In the genomic region with DNA sequence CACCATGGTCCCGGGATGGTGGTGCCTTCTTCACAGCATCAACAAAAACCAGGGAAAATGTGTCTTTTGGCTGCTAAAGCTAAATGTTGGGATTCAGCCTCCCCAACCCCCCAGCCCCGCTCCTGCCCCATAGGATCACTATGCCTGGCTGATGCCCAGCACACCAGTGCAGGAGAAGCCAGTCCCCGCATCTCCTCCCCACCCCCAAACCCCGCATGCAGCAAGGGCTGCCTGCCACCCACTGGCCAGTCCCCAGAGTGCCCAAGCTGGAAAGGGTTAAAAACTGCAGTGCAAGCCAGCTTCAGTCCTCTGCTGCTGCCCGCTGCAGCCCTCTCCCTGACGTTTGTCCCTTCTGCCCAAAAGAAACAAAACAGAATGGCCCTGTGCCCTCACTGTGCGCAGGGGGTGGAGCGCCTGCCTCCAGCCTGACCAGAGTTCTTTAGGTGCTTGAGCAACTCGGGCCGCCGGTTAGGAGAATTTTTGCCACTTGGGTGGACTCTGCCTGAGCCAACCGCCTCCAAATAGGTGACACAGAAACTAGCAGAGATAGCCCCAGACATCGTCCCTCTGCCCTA, we compare ENCODE assay signal across 16 cellular contexts. TPM values are rescaled to one million over a fixed set of nuclear protein-coding genes. Genes with fewer than 3 reads are reported as not detected.
A peak's percentile ranks its signal among the peaks of the same experiment; 100 is the strongest.
DNase-seq lines count a peak whose midpoint lies in the region; ATAC-seq and TF ChIP-seq lines count a peak whose summit lies in the region.
"Had no signal": no experiment of that assay in that cellular context is flagged by ENCODE, and none has a peak within 500 bp of the region (broad histone marks: within the 10 kb centered on the region; RNA-seq: fewer than 3 reads in every experiment).

No MANE protein-coding gene starts in this region.

- peak in 1 of 2 donors; percentile 31 for TF ChIP-seq POLR2A in tibial nerve (IDR thresholded peaks at IDR 0.05)

- H3K4me3 Mint-ChIP-seq in activated naive CD8-positive, alpha-beta T cell treated with anti-CD3 and anti-CD28 coated beads for 36 hours, result peak overlapping the region; percentile 96
- no peak overlapping the region for H3K4me3 Mint-ChIP-seq in activated naive CD8-positive, alpha-beta T cell treated with anti-CD3 and anti-CD28 coated beads, Interleukin-2, amount 50 U/mL, for 24 hours
- no peak overlapping the region for H3K4me3 Mint-ChIP-seq in effector memory CD8-positive, alpha-beta T cell

- H3K27me3 ChIP-seq in tibial nerve, result no peaks in the 10 kb centered on the region

- peaks cover 3% of the 10 kb centered on the region for H3K9me3 Mint-ChIP-seq in activated naive CD8-positive, alpha-beta T cell treated with anti-CD3 and anti-CD28 coated beads for 36 hours
- H3K9me3 Mint-ChIP-seq in activated naive CD8-positive, alpha-beta T cell treated with anti-CD3 and anti-CD28 coated beads, Interleukin-2, amount 50 U/mL, for 24 hours, result no peaks in the 10 kb centered on the region
- no peaks in the 10 kb centered on the region for H3K9me3 Mint-ChIP-seq in effector memory CD8-positive, alpha-beta T cell

- H3K4me1 Mint-ChIP-seq in activated naive CD8-positive, alpha-beta T cell treated with anti-CD3 and anti-CD28 coated beads for 36 hours, result peaks cover 45% of the 10 kb centered on the region
- H3K4me1 Mint-ChIP-seq in activated naive CD8-positive, alpha-beta T cell treated with anti-CD3 and anti-CD28 coated beads, Interleukin-2, amount 50 U/mL, for 24 hours, result peaks cover 52% of the 10 kb centered on the region
- H3K4me1 Mint-ChIP-seq in effector memory CD8-positive, alpha-beta T cell (ENCODE audit: low read depth in 2 of 2), result peaks cover 41 to 43% of the 10 kb centered on the region in 2 donors

- H3K27ac ChIP-seq in tibial nerve, result peak overlapping the region; percentile 72 to 100 (median 98)

- no peak for DNase-seq in activated naive CD8-positive, alpha-beta T cell treated with anti-CD3 and anti-CD28 coated beads for 36 hours
- no peak for DNase-seq in activated naive CD8-positive, alpha-beta T cell treated with anti-CD3 and anti-CD28 coated beads, Interleukin-2, amount 50 U/mL, for 24 hours
- no peak for DNase-seq in effector memory CD8-positive, alpha-beta T cell
- DNase-seq in mesenteric fat pad (ENCODE audit: low spot score), result peak; percentile 69
- DNase-seq in tibial nerve (ENCODE audit: low spot score in 2 of 2), result peak in 1 of 2 donors; percentile 21
- no peak for DNase-seq in NOMO-1 treated with dmso at 0.1 percent for 144 hours (lab: John Stamatoyannopoulos, UW; ENCODE audit: unreplicated experiment)
- DNase-seq: activated CD4-positive, alpha-beta T cell treated with anti-CD3 and anti-CD28 coated beads for 4 hours; EL; NCI-H1417; NCI-H69; stimulated activated CD4-positive, alpha-beta T cell treated with anti-CD3 and anti-CD28 coated beads, Interleukin-1b, Interleukin-23, amount 100 ng/mL, for 48 hours; stimulated activated naive CD8-positive, alpha-beta T cell treated with anti-CD3 and anti-CD28 coated beads, Interleukin-15, Interleukin-2, amounts not matched to agents 100 U/mL and 50 U/mL, for 24 hours had no signal

- no peaks in the 10 kb centered on the region for H3K27me3 Mint-ChIP-seq in activated naive CD8-positive, alpha-beta T cell treated with anti-CD3 and anti-CD28 coated beads for 36 hours
- no peaks in the 10 kb centered on the region for H3K27me3 Mint-ChIP-seq in activated naive CD8-positive, alpha-beta T cell treated with anti-CD3 and anti-CD28 coated beads, Interleukin-2, amount 50 U/mL, for 24 hours
- no peaks in the 10 kb centered on the region for H3K27me3 Mint-ChIP-seq in effector memory CD8-positive, alpha-beta T cell

- TF ChIP-seq EP300 in tibial nerve (IDR thresholded peaks at IDR 0.05), result peak in 1 of 2 donors; percentile 71

- H3K9me3 ChIP-seq in tibial nerve, result no peaks in the 10 kb centered on the region

- H3K36me3 ChIP-seq in tibial nerve, result peaks cover 0 to 46% (median 8%) of the 10 kb centered on the region in 3 donors

- H3K27ac Mint-ChIP-seq in activated naive CD8-positive, alpha-beta T cell treated with anti-CD3 and anti-CD28 coated beads for 36 hours, result no peak overlapping the region
- no peak overlapping the region for H3K27ac Mint-ChIP-seq in activated naive CD8-positive, alpha-beta T cell treated with anti-CD3 and anti-CD28 coated beads, Interleukin-2, amount 50 U/mL, for 24 hours
- H3K27ac Mint-ChIP-seq in effector memory CD8-positive, alpha-beta T cell, result peak overlapping the region; percentile 58 to 100

- 33 to 45% methylated on average over 12 to 13 of the region's 13 CpGs for WGBS in tibial nerve, 2 donors

- peak overlapping the region in 2 of 4 donors; percentile 5 to 6 for H3K4me3 ChIP-seq in tibial nerve

- no peak for ATAC-seq in activated naive CD8-positive, alpha-beta T cell treated with anti-CD3 and anti-CD28 coated beads, Interleukin-2, amount 50 U/mL, for 24 hours
- ATAC-seq in effector memory CD8-positive, alpha-beta T cell (replicated peaks), result no peak
- ATAC-seq in activated CD4-positive, CD25-positive, alpha-beta regulatory T cell treated with anti-CD3 and anti-CD28 coated beads, Interleukin-2, amount 50 U/mL, for 24 hours, result no peak
- ATAC-seq in HG03354 (IDR thresholded peaks at IDR 0.05; ENCODE audit: poor library complexity, severe bottlenecking, unreplicated experiment), result no peak
- ATAC-seq: stimulated activated naive CD8-positive, alpha-beta T cell treated with anti-CD3 and anti-CD28 coated beads, Interleukin-15, Interleukin-2, amounts not matched to agents 100 U/mL and 50 U/mL, for 24 hours had no signal

- no peak for TF ChIP-seq CTCF in tibial nerve (IDR thresholded peaks at IDR 0.05)

- H3K4me1 ChIP-seq in tibial nerve, result peaks cover 0 to 83% (median 49%) of the 10 kb centered on the region in 4 donors

- peaks cover 48% of the 10 kb centered on the region for H3K36me3 Mint-ChIP-seq in activated naive CD8-positive, alpha-beta T cell treated with anti-CD3 and anti-CD28 coated beads for 36 hours
- H3K36me3 Mint-ChIP-seq in activated naive CD8-positive, alpha-beta T cell treated with anti-CD3 and anti-CD28 coated beads, Interleukin-2, amount 50 U/mL, for 24 hours (ENCODE audit: low read depth), result peaks cover 56% of the 10 kb centered on the region
- peaks cover 39% of the 10 kb centered on the region for H3K36me3 Mint-ChIP-seq in effector memory CD8-positive, alpha-beta T cell (ENCODE audit: insufficient read depth)

RNA-seq across cellular contexts. Expression of gene CALM3, which starts 3.7 kb away (rescaled TPM):
- total RNA-seq in activated naive CD8-positive, alpha-beta T cell treated with anti-CD3 and anti-CD28 coated beads for 36 hours, result 100 to 1,000 TPM; 567 TPM
- total RNA-seq in mesenteric fat pad, result 125 TPM
- total RNA-seq in tibial nerve, result 100 to 1,000 TPM; 123 to 167 (median 137) TPM

RNA-seq across cellular contexts. Expression of gene PTGIR, which starts 20.0 kb away (rescaled TPM):
- 10 to 100 TPM; 43.9 to 46.7 TPM for total RNA-seq in activated naive CD8-positive, alpha-beta T cell treated with anti-CD3 and anti-CD28 coated beads for 36 hours
- 7.2 TPM for total RNA-seq in mesenteric fat pad
- total RNA-seq in tibial nerve, result 10 to 100 TPM in 2 of 4 donors, 1 to 10 TPM in 2; 3.1 to 43.2 (median 12.7) TPM
- total RNA-seq: HT-29 had no signal

RNA-seq across cellular contexts. Expression of gene GNG8, which starts 31.1 kb away (rescaled TPM):
- total RNA-seq in activated naive CD8-positive, alpha-beta T cell treated with anti-CD3 and anti-CD28 coated beads for 36 hours, result 10 to 100 TPM; 20.4 to 21.3 TPM
- not detected for total RNA-seq in mesenteric fat pad
- not detected for total RNA-seq in tibial nerve
- total RNA-seq: HT-29, myocyte had no signal

RNA-seq across cellular contexts. Expression of gene DACT3, which starts 56.1 kb away (rescaled TPM):
- 1 to 10 TPM; 3.7 to 3.9 TPM for total RNA-seq in activated naive CD8-positive, alpha-beta T cell treated with anti-CD3 and anti-CD28 coated beads for 36 hours
- total RNA-seq in mesenteric fat pad (3.4 TPM), tibial nerve (10 to 100 TPM in 1 of 4 donors, 1 to 10 TPM in 3; 7.1 to 11.7 (median 8.2) TPM)

Comparison
In these comparisons a context has a peak if more than half of its experiments do, and no peak if none do; other contexts are left out.
1. H3K27ac Mint-ChIP-seq: peak in effector memory CD8-positive, alpha-beta T cell (2 of 2); none in activated naive CD8-positive, alpha-beta T cell treated with anti-CD3 and anti-CD28 coated beads for 36 hours (single experiment) and activated naive CD8-positive, alpha-beta T cell treated with anti-CD3 and anti-CD28 coated beads, Interleukin-2, amount 50 U/mL, for 24 hours (single experiment).
2. RNA of gene GNG8, which starts 31.1 kb away (total RNA-seq): 20.4 to 21.3 TPM in activated naive CD8-positive, alpha-beta T cell treated with anti-CD3 and anti-CD28 coated beads for 36 hours; not detected in mesenteric fat pad (single experiment) and not detected in tibial nerve; every median in the first group is over 10 times any median in the second.